8 cellular contexts compared by ENCODE assay signal in the genomic region with DNA sequence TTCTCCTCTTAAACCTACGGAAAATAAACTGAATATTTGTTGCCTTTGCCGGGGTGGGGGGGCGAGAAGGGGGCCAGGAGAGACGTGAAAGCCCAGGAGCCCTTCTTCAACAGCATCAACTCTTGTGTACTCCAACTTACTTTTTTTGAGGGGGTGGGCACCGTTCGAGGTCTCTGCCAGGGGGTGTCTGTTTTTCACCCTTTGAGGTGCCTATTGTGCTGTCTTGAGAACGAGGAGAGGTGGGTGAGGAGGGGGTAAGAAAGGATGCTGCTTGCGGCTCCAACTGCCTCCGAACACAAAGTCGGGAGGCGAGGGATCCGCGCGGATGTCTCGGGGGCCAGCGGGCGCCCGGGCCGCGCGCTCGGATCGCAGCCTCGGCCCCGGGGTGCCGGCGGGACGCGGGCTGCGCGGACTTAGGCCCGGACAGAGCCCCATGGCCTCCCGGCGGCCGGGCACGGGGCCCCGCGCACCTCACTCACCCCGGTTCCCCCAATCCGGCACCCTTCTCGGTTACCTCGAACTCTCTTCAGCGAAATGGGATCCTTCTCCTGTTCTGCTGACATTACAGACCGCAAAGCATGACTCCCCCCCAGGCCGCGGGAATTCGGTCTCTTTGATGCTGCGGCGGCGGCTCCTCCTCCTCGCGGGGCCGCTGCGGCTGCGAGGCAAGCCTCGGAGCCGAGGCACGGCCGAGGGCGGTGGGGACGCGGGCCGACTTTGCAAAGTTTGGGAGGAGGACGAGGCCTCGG. TPM values are rescaled to one million over a fixed set of nuclear protein-coding genes. Genes with fewer than 3 reads are reported as not detected.
A peak's percentile ranks its signal among the peaks of the same experiment; 100 is the strongest.
DNase-seq lines count a peak whose midpoint lies in the region; ATAC-seq and TF ChIP-seq lines count a peak whose summit lies in the region.

No MANE protein-coding gene starts in this region.

- peak overlapping the region; percentile 79 for H3K4me3 ChIP-seq in OCI-LY3 (ENCODE audit: low read length)

- no peaks in the 10 kb centered on the region for H4K20me1 ChIP-seq in OCI-LY3 (ENCODE audit: insufficient read depth, low read length)

- DNase-seq in Daoy (ENCODE audit: low read depth): peak; percentile 69
- DNase-seq in T47D (ENCODE audit: low read depth in 1 of 2, low spot score in 1 of 2): peak; percentile 26 to 56
- DNase-seq in iris pigment epithelial cell (ENCODE audit: low read depth): peak; percentile 57
- DNase-seq in stimulated activated CD8-positive, alpha-beta memory T cell treated with anti-CD3 and anti-CD28 coated beads, Interleukin-15, amount 100 ng/mL, for 24 hours (ENCODE audit: low read depth): peak; percentile 1
- DNase-seq in amniotic stem cell (lab: John Stamatoyannopoulos, UW): no peak

- peak overlapping the region; percentile 87 for H3K4me2 ChIP-seq in OCI-LY3 (ENCODE audit: low read length)

- peak overlapping the region; percentile 70 for H3K9ac ChIP-seq in OCI-LY3 (ENCODE audit: low read length)

- peaks cover 3% of the 10 kb centered on the region for H3K36me3 ChIP-seq in OCI-LY3 (replicated peaks; ENCODE audit: low read depth, low read length)

- H3K27ac ChIP-seq in OCI-LY3 (ENCODE audit: low read length): no peak overlapping the region

- H3K27me3 ChIP-seq in OCI-LY3 (ENCODE audit: low read depth, low read length): no peaks in the 10 kb centered on the region

- H3K4me1 ChIP-seq in OCI-LY3 (ENCODE audit: low read length): peaks cover 20% of the 10 kb centered on the region

- no peak for TF ChIP-seq CTCF in OCI-LY3 (IDR thresholded peaks at IDR 0.05; ENCODE audit: low read depth, low read length)

- H3K79me2 ChIP-seq in OCI-LY3 (ENCODE audit: low read length): peaks cover 4% of the 10 kb centered on the region; the same call in 1 of the 2 replicates

- ATAC-seq in GM21723 (IDR thresholded peaks at IDR 0.05; ENCODE audit: unreplicated experiment): peak; percentile 47
- no peak for ATAC-seq in HG03175 (IDR thresholded peaks at IDR 0.05; ENCODE audit: unreplicated experiment)

- in situ Hi-C loops in T47D (cut with HindIII; ENCODE audit: low pct_unique_long_range_greater_than_20kb, low sequenced_read_pairs): no loop called here

- H2AFZ ChIP-seq in OCI-LY3 (ENCODE audit: low read depth, low read length): peak overlapping the region; percentile 72

- H3K9me3 ChIP-seq in OCI-LY3 (ENCODE audit: insufficient read depth, low read length): no peaks in the 10 kb centered on the region

RNA-seq across cellular contexts. Expression of gene PYGO1, which starts 0.7 kb away (rescaled TPM):
- total RNA-seq in Daoy (2014; rRNA removed; shearing (Covaris generic)): 3.8 and 9.8 TPM in 2 replicates
